Comparison of ENCODE assay signal across 9 cellular contexts in the genomic region with DNA sequence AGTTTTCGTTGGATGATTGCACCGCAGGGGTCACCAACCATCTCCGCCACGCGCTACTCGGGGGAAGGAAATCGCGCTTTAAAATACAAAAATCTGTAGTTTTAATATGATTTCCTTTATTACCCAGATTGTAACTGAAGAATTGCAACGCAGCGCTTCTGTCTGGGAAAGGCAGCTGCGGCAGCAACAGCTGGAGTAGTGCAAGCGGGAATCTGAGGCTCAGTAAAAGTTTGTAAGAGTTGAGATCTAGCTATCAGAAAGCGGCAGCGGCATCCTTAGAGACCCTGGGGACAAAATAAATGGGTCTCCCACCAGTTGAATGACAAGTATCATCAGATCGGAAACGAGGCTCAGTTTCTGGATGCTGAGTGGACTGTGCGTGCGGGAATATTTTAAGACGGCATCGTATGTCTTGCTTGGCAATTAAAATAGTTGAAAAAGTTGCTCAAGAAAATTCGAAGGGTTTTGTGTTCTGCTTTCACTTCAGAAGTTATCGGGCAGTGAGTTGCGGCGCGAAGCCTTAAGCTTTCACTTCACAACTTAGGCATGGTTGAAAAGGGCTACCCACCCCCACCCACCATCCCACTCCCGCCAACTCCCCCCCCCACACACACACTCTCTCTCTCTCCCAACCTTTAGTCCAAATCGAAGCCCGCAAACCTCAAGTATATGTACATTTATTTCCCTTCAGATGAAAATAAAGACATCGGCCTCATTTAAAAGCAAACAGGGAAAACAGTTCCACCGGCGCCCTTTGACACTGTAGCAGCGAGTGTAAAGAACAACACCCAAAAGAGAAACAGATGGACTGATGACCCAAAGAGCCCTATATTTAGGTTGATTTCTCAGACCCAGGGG. TPM values are rescaled to one million over a fixed set of nuclear protein-coding genes. Genes with fewer than 3 reads are reported as not detected.
DNase-seq lines count a peak whose midpoint lies in the region; ATAC-seq, FAIRE-seq and TF ChIP-seq lines count a peak whose summit lies in the region.
"Had no signal": no experiment of that assay in that cellular context is flagged by ENCODE, and none has a peak within 500 bp of the region (broad histone marks: within the 10 kb centered on the region; RNA-seq: fewer than 3 reads in every experiment).

No MANE protein-coding gene starts in this region.

- no peaks in the 10 kb centered on the region for H3K36me3 ChIP-seq in urinary bladder (ENCODE audit: insufficient read depth)

- peak overlapping the region; percentile 80 to 98 (median 90) for H3K4me3 Mint-ChIP-seq in IgD-negative memory B cell
- peak overlapping the region; percentile 84 for H3K4me3 Mint-ChIP-seq in central memory CD8-positive, alpha-beta T cell

- peaks cover 72% of the 10 kb centered on the region for H3K27me3 Mint-ChIP-seq in IgD-negative memory B cell
- peaks cover 84% of the 10 kb centered on the region for H3K27me3 Mint-ChIP-seq in central memory CD8-positive, alpha-beta T cell

- peak overlapping the region; percentile 7 to 33 (median 32) for H3K27ac Mint-ChIP-seq in IgD-negative memory B cell
- H3K27ac Mint-ChIP-seq in central memory CD8-positive, alpha-beta T cell (ENCODE audit: low read depth), result peak overlapping the region; percentile 86

- H3K27ac ChIP-seq in A549, result no peak overlapping the region
- peak overlapping the region; percentile 49 for H3K27ac ChIP-seq in urinary bladder (ENCODE audit: low read depth)

- peaks cover 0 to 7% (median 0%) of the 10 kb centered on the region in 3 donors for H3K9me3 Mint-ChIP-seq in IgD-negative memory B cell
- no peaks in the 10 kb centered on the region for H3K9me3 Mint-ChIP-seq in central memory CD8-positive, alpha-beta T cell

- peak overlapping the region; percentile 95 for H3K4me2 ChIP-seq in A549

- peaks cover 22 to 32% (median 27%) of the 10 kb centered on the region in 3 donors for H3K4me1 Mint-ChIP-seq in IgD-negative memory B cell
- peaks cover 28% of the 10 kb centered on the region for H3K4me1 Mint-ChIP-seq in central memory CD8-positive, alpha-beta T cell

- POLR2A ChIA-PET in A549 (lab: Yijun Ruan, JAX), result no interaction called here

- no peak for TF ChIP-seq EP300 in A549 (IDR thresholded peaks at IDR 0.05)

- no peak for TF ChIP-seq CTCF in A549 (IDR thresholded peaks at IDR 0.05)

- ATAC-seq in A549 (no peak), GM18873 (IDR thresholded peaks at IDR 0.05; ENCODE audit: low FRiP score, unreplicated experiment) (no peak)
- ATAC-seq in central memory CD8-positive, alpha-beta T cell (replicated peaks; ENCODE audit: extremely low read depth, poor library complexity, severe bottlenecking), result no peak

- no peak for FAIRE-seq in A549 (lab: Jason Lieb, UNC)
- FAIRE-seq: colon had no signal

- H3K9me3 ChIP-seq in A549, result no peaks in the 10 kb centered on the region

- no peak for TF ChIP-seq POLR2A in A549 (IDR thresholded peaks at IDR 0.05; ENCODE audit: low read length)

- CTCF ChIA-PET in A549 (lab: Yijun Ruan, JAX), result interaction anchor here (0.6 to 3.0 kb wide), 4 partner anchors 10 to 1081 kb away, joined by 3 to 13 read pairs (median 4); no protein-coding TSS in a partner anchor

- H3K36me3 Mint-ChIP-seq in IgD-negative memory B cell, result no peaks in the 10 kb centered on the region
- H3K36me3 Mint-ChIP-seq in central memory CD8-positive, alpha-beta T cell (ENCODE audit: insufficient read depth), result peaks cover 4% of the 10 kb centered on the region

- DNase-seq in A549 (ENCODE audit: low read depth in 1 of 2, low spot score in 1 of 2) (no peak), lung microvascular endothelial cell (ENCODE audit: low read depth in 2 of 2) (peak; percentile 30 to 81), medulla oblongata (ENCODE audit: extremely low spot score) (no peak), Kasumi-1 (lab: John Stamatoyannopoulos, UW) (no peak)
- DNase-seq in central memory CD8-positive, alpha-beta T cell (ENCODE audit: low spot score in 2 of 2), result no peak

- peak overlapping the region; percentile 66 for H3K4me3 ChIP-seq in A549
- peak overlapping the region; percentile 62 for H3K4me3 ChIP-seq in urinary bladder (ENCODE audit: low read depth, low read length)

- 35% methylated on average over 32 of the region's 32 CpGs for WGBS in A549 (ENCODE audit: missing lambda C conversion rate)
- 14% methylated on average over 32 of the region's 32 CpGs for WGBS in urinary bladder

- H3K4me1 ChIP-seq in A549 (peaks cover 20% of the 10 kb centered on the region), urinary bladder (ENCODE audit: insufficient read depth) (no peaks in the 10 kb centered on the region)

- no peak for TF ChIP-seq RAD21 in A549 (conservative IDR thresholded peaks at IDR 0.05 in 1 of 2, IDR thresholded peaks at IDR 0.05 in 1 of 2)

TF ChIP-seq in A549, 52 proteins besides CTCF, POLR2A, EP300 and RAD21:
- TF ChIP-seq HEYL (CRISPR knock-in tag; IDR thresholded peaks at IDR 0.05), result no peak
TF ChIP-seq in A549: peak in this region for 0.

RNA-seq across cellular contexts. Expression of gene MECOM, which starts 2.6 kb away (rescaled TPM):
- polyA plus RNA-seq in A549 (2011; rRNA removed) (0.24 and 0.27 TPM in 2 replicates), A549 (2017; fragmentation: RNase III; extraction: RNeasy Plus Mini Kit Qiagen cat#74134 plus additional on column Dnase treatment) (not detected in 3 replicates), IgD-negative memory B cell (not detected), urinary bladder (14.5 TPM)
- under 0.01 TPM in 1 of 2 replicates, not detected in the other for polyA plus RNA-seq in A549 (2012; cell fraction: cytosol; rRNA removed)
- polyA plus RNA-seq in A549 (2012; cell fraction: nucleus; rRNA removed), result 0.01 TPM in 1 of 2 replicates, not detected in the other
- 0.33 and 0.44 TPM in 2 replicates for polyA minus RNA-seq in A549 (2011; rRNA and poly(A)+ RNA removed)
- total RNA-seq in lung microvascular endothelial cell (2.2 and 28.3 TPM in 2 replicates), urinary bladder (74.4 TPM)

Comparison
In these comparisons a context has a peak if more than half of its experiments do, and no peak if none do; other contexts are left out.
1. DNase-seq: peak in lung microvascular endothelial cell (2 of 2); none in A549 (0 of 2), central memory CD8-positive, alpha-beta T cell (0 of 2), medulla oblongata (single experiment) and Kasumi-1 (0 of 2).
2. RNA of gene MECOM, which starts 2.6 kb away (polyA plus RNA-seq): 14.5 TPM in urinary bladder (single experiment); under 0.01 to 0.27 TPM in A549 and not detected in IgD-negative memory B cell (single experiment); every median in the first group is over 10 times any median in the second.